In genomic region chr16:60564588-60564987, GRCh38 we compare ENCODE assay signal across 38 cellular contexts.
"Had no signal": no experiment of that assay in that cellular context is flagged by ENCODE, and none has a peak within 500 bp of the region (broad histone marks: within the 10 kb centered on the region; RNA-seq: fewer than 3 reads in every experiment).

No MANE protein-coding gene starts in this region.

- H3K36me3 ChIP-seq: ascending aorta, cardiac muscle cell had no signal

- H3K4me1 ChIP-seq: ascending aorta had no signal

- H3K4me3 Mint-ChIP-seq: activated B cell treated with CpG ODN at 0.5 μM for 24 hours; activated CD4-positive, alpha-beta memory T cell treated with anti-CD3 and anti-CD28 coated beads for 36 hours; activated CD4-positive, alpha-beta T cell treated with anti-CD3 and anti-CD28 coated beads, Interleukin-2, amount 10 ng/mL, durations not matched to agents 24 days and 14 days; activated CD8-positive, alpha-beta T cell treated with anti-CD3 and anti-CD28 coated beads for 36 hours; activated naive CD4-positive, alpha-beta T cell treated with anti-CD3 and anti-CD28 coated beads, Interleukin-2, amount 10 ng/mL, durations not matched to agents 7 days and 5 days; activated naive CD4-positive, alpha-beta T cell treated with anti-CD3 and anti-CD28 coated beads, Interleukin-2, amount 50 U/mL, for 24 hours; activated naive CD8-positive, alpha-beta T cell; activated naive CD8-positive, alpha-beta T cell treated with anti-CD3 and anti-CD28 coated beads, Interleukin-2, amount 10 ng/mL, durations not matched to agents 7 days and 5 days; activated naive CD8-positive, alpha-beta T cell treated with anti-CD3 and anti-CD28 coated beads, Interleukin-2, amount 50 U/mL, for 24 hours; activated T-cell treated with anti-CD3 and anti-CD28 coated beads, Interleukin-2, amount 50 U/mL, for 4 hours; activated T-cell treated with anti-CD3 and anti-CD28 coated beads, Interleukin-2, amount 50 U/mL, for 72 hours; activated T-helper 1 cell treated with anti-CD3 and anti-CD28 coated beads, Interleukin-12 subunit alpha, Interleukin-12 subunit beta, Interleukin-2, Interleukin-4 antibody, amounts not matched to agents 30 ng/mL and 10 ng/mL and 1 ng/mL, durations not matched to agents 14 hours and 24 hours and 36 hours; brain; central memory CD8-positive, alpha-beta T cell; T-helper 1 cell treated with Interleukin-12 subunit alpha and Interleukin-12 subunit beta and Interleukin-4 antibody, amounts not matched to agents 30 μg/mL and 1 μg/mL, for 36 hours; T-helper 2 cell treated with Interferon-gamma antibody and Interleukin-4, amounts not matched to agents 5 μg/mL and 100 μg/mL, for 36 hours had no signal

- DNase-seq: activated B cell treated with CpG ODN at 0.5 μM for 24 hours; activated CD4-positive, alpha-beta memory T cell treated with anti-CD3 and anti-CD28 coated beads for 36 hours; activated CD4-positive, alpha-beta T cell treated with anti-CD3 and anti-CD28 coated beads for 4 hours; activated CD4-positive, alpha-beta T cell treated with anti-CD3 and anti-CD28 coated beads, Interleukin-2, amount 10 ng/mL, durations not matched to agents 24 days and 14 days; activated CD4-positive, alpha-beta T cell treated with anti-CD3 and anti-CD28 coated beads, Interleukin-2, amount 50 U/mL, for 1 hour; activated CD4-positive, alpha-beta T cell treated with anti-CD3 and anti-CD28 coated beads, Interleukin-2, amount 50 U/mL, for 4 hours; activated CD4-positive, CD25-positive, alpha-beta regulatory T cell treated with anti-CD3 and anti-CD28 coated beads, Interleukin-2, amount 50 U/mL, for 72 hours; activated CD8-positive, alpha-beta memory T cell treated with anti-CD3 and anti-CD28 coated beads, Interleukin-2, amount 50 U/mL, for 4 hours; activated CD8-positive, alpha-beta T cell treated with anti-CD3 and anti-CD28 coated beads for 36 hours; activated effector memory CD4-positive, alpha-beta T cell treated with Interleukin-2 at 50 U/mL for 16 hours; activated gamma-delta T cell; activated naive CD4-positive, alpha-beta T cell treated with anti-CD3 and anti-CD28 coated beads, Interleukin-2, amount 10 ng/mL, durations not matched to agents 7 days and 5 days; activated naive CD4-positive, alpha-beta T cell treated with Interleukin-2 at 50 U/mL for 16 hours; activated naive CD8-positive, alpha-beta T cell treated with anti-CD3 and anti-CD28 coated beads, Interleukin-2, amount 10 ng/mL, durations not matched to agents 7 days and 5 days; activated naive CD8-positive, alpha-beta T cell treated with anti-CD3 and anti-CD28 coated beads, Interleukin-2, amount 50 U/mL, for 24 hours; activated T-cell treated with anti-CD3 and anti-CD28 coated beads for 4 hours; activated T-cell treated with anti-CD3 and anti-CD28 coated beads, Interleukin-2, amount 50 U/mL, for 1 hour; activated T-cell treated with anti-CD3 and anti-CD28 coated beads, Interleukin-2, amount 50 U/mL, for 4 hours; activated T-cell treated with anti-CD3 and anti-CD28 coated beads, Interleukin-2, amount 50 U/mL, for 72 hours; amygdala; anterior cingulate cortex; caudate nucleus; cerebellar nuclear complex; T-helper 2 cell; T-helper 9 cell had no signal

- H3K36me3 Mint-ChIP-seq: activated CD4-positive, alpha-beta memory T cell treated with anti-CD3 and anti-CD28 coated beads for 36 hours; activated naive CD4-positive, alpha-beta T cell treated with anti-CD3 and anti-CD28 coated beads, Interleukin-2, amount 10 ng/mL, durations not matched to agents 7 days and 5 days; activated naive CD8-positive, alpha-beta T cell; activated naive CD8-positive, alpha-beta T cell treated with anti-CD3 and anti-CD28 coated beads, Interleukin-2, amount 10 ng/mL, durations not matched to agents 7 days and 5 days; brain had no signal

- H3K27ac Mint-ChIP-seq: activated B cell treated with CpG ODN at 0.5 μM for 24 hours; activated CD4-positive, alpha-beta memory T cell treated with anti-CD3 and anti-CD28 coated beads for 36 hours; activated CD4-positive, alpha-beta T cell treated with anti-CD3 and anti-CD28 coated beads, Interleukin-2, amount 10 ng/mL, durations not matched to agents 24 days and 14 days; activated CD8-positive, alpha-beta T cell treated with anti-CD3 and anti-CD28 coated beads for 36 hours; activated naive CD4-positive, alpha-beta T cell treated with anti-CD3 and anti-CD28 coated beads, Interleukin-2, amount 10 ng/mL, durations not matched to agents 7 days and 5 days; activated naive CD4-positive, alpha-beta T cell treated with anti-CD3 and anti-CD28 coated beads, Interleukin-2, amount 50 U/mL, for 24 hours; activated naive CD8-positive, alpha-beta T cell; activated naive CD8-positive, alpha-beta T cell treated with anti-CD3 and anti-CD28 coated beads, Interleukin-2, amount 10 ng/mL, durations not matched to agents 7 days and 5 days; activated naive CD8-positive, alpha-beta T cell treated with anti-CD3 and anti-CD28 coated beads, Interleukin-2, amount 50 U/mL, for 24 hours; activated T-cell treated with anti-CD3 and anti-CD28 coated beads, Interleukin-2, amount 50 U/mL, for 72 hours; activated T-helper 1 cell treated with anti-CD3 and anti-CD28 coated beads, Interleukin-12 subunit alpha, Interleukin-12 subunit beta, Interleukin-2, Interleukin-4 antibody, amounts not matched to agents 30 ng/mL and 10 ng/mL and 1 ng/mL, durations not matched to agents 14 hours and 24 hours and 36 hours; activated T-helper 2 cell treated with anti-CD3 and anti-CD28 coated beads, Interferon-gamma antibody, Interleukin-2, Interleukin-4, amounts not matched to agents 10 μg/mL and 5 μg/mL and 100 μg/mL, durations not matched to agents 14 hours and 24 hours and 36 hours; brain; T-helper 1 cell treated with Interleukin-12 subunit alpha and Interleukin-12 subunit beta and Interleukin-4 antibody, amounts not matched to agents 30 μg/mL and 1 μg/mL, for 36 hours; T-helper 2 cell treated with Interferon-gamma antibody and Interleukin-4, amounts not matched to agents 5 μg/mL and 100 μg/mL, for 36 hours had no signal

- H3K9me3 ChIP-seq: ascending aorta had no signal

- H3K27me3 Mint-ChIP-seq: activated B cell treated with CpG ODN at 0.5 μM for 24 hours; activated CD4-positive, alpha-beta memory T cell treated with anti-CD3 and anti-CD28 coated beads for 36 hours; activated CD4-positive, alpha-beta T cell treated with anti-CD3 and anti-CD28 coated beads, Interleukin-2, amount 10 ng/mL, durations not matched to agents 24 days and 14 days; activated CD8-positive, alpha-beta T cell treated with anti-CD3 and anti-CD28 coated beads for 36 hours; activated naive CD4-positive, alpha-beta T cell treated with anti-CD3 and anti-CD28 coated beads, Interleukin-2, amount 10 ng/mL, durations not matched to agents 7 days and 5 days; activated naive CD4-positive, alpha-beta T cell treated with anti-CD3 and anti-CD28 coated beads, Interleukin-2, amount 50 U/mL, for 24 hours; activated naive CD8-positive, alpha-beta T cell; activated naive CD8-positive, alpha-beta T cell treated with anti-CD3 and anti-CD28 coated beads, Interleukin-2, amount 10 ng/mL, durations not matched to agents 7 days and 5 days; activated naive CD8-positive, alpha-beta T cell treated with anti-CD3 and anti-CD28 coated beads, Interleukin-2, amount 50 U/mL, for 24 hours; brain; central memory CD8-positive, alpha-beta T cell had no signal

- H3K4me3 ChIP-seq: ascending aorta, cardiac muscle cell had no signal

- FAIRE-seq: bronchial epithelial cell, TTC549 had no signal

- H3K4me1 Mint-ChIP-seq: activated B cell treated with CpG ODN at 0.5 μM for 24 hours; activated CD4-positive, alpha-beta T cell treated with anti-CD3 and anti-CD28 coated beads, Interleukin-2, amount 10 ng/mL, durations not matched to agents 24 days and 14 days; activated naive CD4-positive, alpha-beta T cell treated with anti-CD3 and anti-CD28 coated beads, Interleukin-2, amount 10 ng/mL, durations not matched to agents 7 days and 5 days; activated naive CD4-positive, alpha-beta T cell treated with anti-CD3 and anti-CD28 coated beads, Interleukin-2, amount 50 U/mL, for 24 hours; activated naive CD8-positive, alpha-beta T cell treated with anti-CD3 and anti-CD28 coated beads, Interleukin-2, amount 10 ng/mL, durations not matched to agents 7 days and 5 days; activated naive CD8-positive, alpha-beta T cell treated with anti-CD3 and anti-CD28 coated beads, Interleukin-2, amount 50 U/mL, for 24 hours; central memory CD8-positive, alpha-beta T cell had no signal

- H3K27me3 ChIP-seq: ascending aorta, cardiac muscle cell had no signal

- ATAC-seq: activated CD8-positive, alpha-beta T cell treated with anti-CD3 and anti-CD28 coated beads for 36 hours; activated naive CD8-positive, alpha-beta T cell treated with anti-CD3 and anti-CD28 coated beads, Interleukin-2, amount 50 U/mL, for 24 hours; activated T-cell treated with anti-CD3 and anti-CD28 coated beads, Interleukin-2, amount 50 U/mL, for 4 hours; activated T-cell treated with anti-CD3 and anti-CD28 coated beads, Interleukin-2, amount 50 U/mL, for 72 hours had no signal

- H3K27ac ChIP-seq: ascending aorta, cardiac muscle cell, VCaP had no signal
